ENCODE assay signal across 27 cellular contexts in the genomic region with DNA sequence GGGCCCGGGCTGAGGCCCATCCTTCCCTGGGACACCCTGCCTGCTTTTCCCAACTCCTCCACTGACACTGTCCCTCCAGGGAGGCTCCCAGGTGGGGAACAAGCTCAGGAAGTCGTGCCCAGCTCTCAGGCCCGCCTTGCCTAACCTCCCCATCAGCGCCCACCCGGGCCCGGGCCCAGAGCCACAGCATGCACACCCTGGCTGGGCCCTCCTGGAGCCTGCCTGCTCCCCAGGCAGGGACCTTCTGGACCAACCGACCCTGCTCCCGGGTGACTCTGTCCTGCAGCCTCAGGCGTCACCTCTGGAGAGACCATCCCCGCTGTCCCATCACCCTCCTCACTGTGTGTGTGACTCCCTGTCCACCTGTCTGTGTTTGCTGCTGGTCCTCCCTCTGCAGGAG. TPM values are rescaled to one million over a fixed set of nuclear protein-coding genes. Genes with fewer than 3 reads are reported as not detected.
DNase-seq lines count a peak whose midpoint lies in the region; ATAC-seq, FAIRE-seq and TF ChIP-seq lines count a peak whose summit lies in the region.
"Had no signal": no experiment of that assay in that cellular context is flagged by ENCODE, and none has a peak within 500 bp of the region (broad histone marks: within the 10 kb centered on the region; RNA-seq: fewer than 3 reads in every experiment).

No MANE protein-coding gene starts in this region.

- TF ChIP-seq EP300 in HepG2 (IDR thresholded peaks at IDR 0.05; ENCODE audit: low read depth in 2 of 2, low read length in 2 of 2) (no peak), HepG2 (CRISPR knock-in tag; IDR thresholded peaks at IDR 0.05; ENCODE audit: borderline replicate concordance) (no peak)

- WGBS in mammary epithelial cell (ENCODE audit: low coverage, missing lambda C conversion rate): 97% methylated on average over 10 of the region's 10 CpGs
- WGBS in HepG2 (ENCODE audit: low lambda C conversion rate): 48% methylated on average over 5 of the region's 10 CpGs
- WGBS in prostate gland: 91% methylated on average over 10 of the region's 10 CpGs

- TF ChIP-seq POLR2A in breast epithelium (IDR thresholded peaks at IDR 0.05): no peak
- no peak for TF ChIP-seq POLR2A in HepG2 (IDR thresholded peaks at IDR 0.05; ENCODE audit: insufficient read depth in 1 of 2, low read depth in 2 of 2, low read length in 2 of 2)
- TF ChIP-seq POLR2A in prostate gland (IDR thresholded peaks at IDR 0.05): no peak

- no peak for TF ChIP-seq RAD21 in HepG2 (CRISPR knock-in tag; IDR thresholded peaks at IDR 0.05)

- no peaks in the 10 kb centered on the region for H3K79me2 ChIP-seq in mammary epithelial cell (ENCODE audit: insufficient read depth, low read length)
- H3K79me2 ChIP-seq in HepG2 (ENCODE audit: insufficient read depth, low read length): no peaks in the 10 kb centered on the region
- H3K79me2 ChIP-seq: parathyroid adenoma had no signal

- H3K27ac ChIP-seq in breast epithelium (peak overlapping the region; percentile 92), mammary epithelial cell (ENCODE audit: insufficient read depth, low read depth, low read length) (no peak overlapping the region), VCaP (peak overlapping the region; percentile 88; the same call in 1 of the 2 replicates), HepG2 (ENCODE audit: extremely low read length, insufficient read depth, low read length) (no peak overlapping the region), prostate gland (peak overlapping the region; percentile 83 to 87), caudate nucleus (ENCODE audit: low read depth, low read length) (no peak overlapping the region)
- H3K27ac ChIP-seq: colonic mucosa, HL-60, parathyroid adenoma, thoracic aorta had no signal

- no peaks in the 10 kb centered on the region for H3K9me3 Mint-ChIP-seq in activated T-cell treated with anti-CD3 and anti-CD28 coated beads, Interleukin-2, amount 50 U/mL, for 24 hours
- H3K9me3 Mint-ChIP-seq: activated naive CD8-positive, alpha-beta T cell treated with anti-CD3 and anti-CD28 coated beads, Interleukin-2, amount 10 ng/mL, durations not matched to agents 7 days and 5 days; CD4-positive, alpha-beta memory T cell; nephron; stimulated activated naive CD8-positive, alpha-beta T cell treated with anti-CD3 and anti-CD28 coated beads, Interleukin-15, Interleukin-2, amounts not matched to agents 100 ng/mL and 50 ng/mL, for 24 hours had no signal

- H3K4me3 ChIP-seq in breast epithelium: no peak overlapping the region
- H3K4me3 ChIP-seq in mammary epithelial cell (replicated peaks in 1 of 3; ENCODE audit: insufficient read depth in 1 of 3, low read depth in 2 of 3, low read length in 3 of 3): no peak overlapping the region
- H3K4me3 ChIP-seq in HepG2 (replicated peaks in 1 of 3; ENCODE audit: insufficient read depth in 1 of 3, low read depth in 2 of 3, low read length in 3 of 3): peak overlapping the region in 1 of 3 experiments; percentile 24; a peak in 1 of 6 replicates
- no peak overlapping the region for H3K4me3 ChIP-seq in prostate gland
- H3K4me3 ChIP-seq: A549, colonic mucosa, thoracic aorta, vagina had no signal

- no peak overlapping the region for H3K27ac Mint-ChIP-seq in activated T-cell treated with anti-CD3 and anti-CD28 coated beads, Interleukin-2, amount 50 U/mL, for 24 hours
- H3K27ac Mint-ChIP-seq: activated CD4-positive, alpha-beta T cell treated with anti-CD3 and anti-CD28 coated beads for 36 hours; activated naive CD8-positive, alpha-beta T cell treated with anti-CD3 and anti-CD28 coated beads, Interleukin-2, amount 10 ng/mL, durations not matched to agents 7 days and 5 days; CD4-positive, alpha-beta memory T cell; nephron; stimulated activated naive CD8-positive, alpha-beta T cell treated with anti-CD3 and anti-CD28 coated beads, Interleukin-15, Interleukin-2, amounts not matched to agents 100 ng/mL and 50 ng/mL, for 24 hours had no signal

- TF ChIP-seq CTCF in breast epithelium (IDR thresholded peaks at IDR 0.05) (no peak), mammary epithelial cell (conservative IDR thresholded peaks at IDR 0.05 in 1 of 2, IDR thresholded peaks at IDR 0.05 in 1 of 2; ENCODE audit: extremely low read depth in 1 of 2, insufficient read depth in 1 of 2, low read depth in 1 of 2, low read length in 2 of 2) (no peak), VCaP (conservative IDR thresholded peaks at IDR 0.05) (no peak), HepG2 (CRISPR knock-in tag; IDR thresholded peaks at IDR 0.05) (no peak), prostate gland (IDR thresholded peaks at IDR 0.05) (no peak)

- H2AFZ ChIP-seq in mammary epithelial cell (ENCODE audit: low read depth, low read length) (no peak overlapping the region), HepG2 (ENCODE audit: low read length) (no peak overlapping the region)

- no peak overlapping the region for H3K4me3 Mint-ChIP-seq in activated T-cell treated with anti-CD3 and anti-CD28 coated beads, Interleukin-2, amount 50 U/mL, for 24 hours
- H3K4me3 Mint-ChIP-seq: activated CD4-positive, alpha-beta T cell treated with anti-CD3 and anti-CD28 coated beads for 36 hours; activated naive CD8-positive, alpha-beta T cell treated with anti-CD3 and anti-CD28 coated beads, Interleukin-2, amount 10 ng/mL, durations not matched to agents 7 days and 5 days; CD4-positive, alpha-beta memory T cell; nephron; stimulated activated naive CD8-positive, alpha-beta T cell treated with anti-CD3 and anti-CD28 coated beads, Interleukin-15, Interleukin-2, amounts not matched to agents 100 ng/mL and 50 ng/mL, for 24 hours had no signal

- H3K4me1 Mint-ChIP-seq in activated T-cell treated with anti-CD3 and anti-CD28 coated beads, Interleukin-2, amount 50 U/mL, for 24 hours (ENCODE audit: low read depth): peaks cover 3% of the 10 kb centered on the region
- H3K4me1 Mint-ChIP-seq: activated CD4-positive, alpha-beta T cell treated with anti-CD3 and anti-CD28 coated beads for 36 hours; activated naive CD8-positive, alpha-beta T cell treated with anti-CD3 and anti-CD28 coated beads, Interleukin-2, amount 10 ng/mL, durations not matched to agents 7 days and 5 days had no signal

- H3K36me3 Mint-ChIP-seq in activated T-cell treated with anti-CD3 and anti-CD28 coated beads, Interleukin-2, amount 50 U/mL, for 24 hours (ENCODE audit: low read depth): no peaks in the 10 kb centered on the region
- H3K36me3 Mint-ChIP-seq: activated naive CD8-positive, alpha-beta T cell treated with anti-CD3 and anti-CD28 coated beads, Interleukin-2, amount 10 ng/mL, durations not matched to agents 7 days and 5 days; CD4-positive, alpha-beta memory T cell had no signal

- H3K4me1 ChIP-seq in breast epithelium (peaks cover 16 to 32% of the 10 kb centered on the region in 2 donors), mammary epithelial cell (ENCODE audit: insufficient read depth, low read length) (peaks cover 46% of the 10 kb centered on the region), HepG2 (ENCODE audit: insufficient read depth, low read length) (peaks cover 66% of the 10 kb centered on the region), prostate gland (replicated peaks) (peaks cover 35% of the 10 kb centered on the region)

- no peaks in the 10 kb centered on the region for H3K9me3 ChIP-seq in breast epithelium
- H3K9me3 ChIP-seq in mammary epithelial cell (replicated peaks; ENCODE audit: insufficient read depth, low read length): no peaks in the 10 kb centered on the region
- no peaks in the 10 kb centered on the region for H3K9me3 ChIP-seq in HepG2 (ENCODE audit: low read length)
- H3K9me3 ChIP-seq in prostate gland: no peaks in the 10 kb centered on the region
- H3K9me3 ChIP-seq: A549, colonic mucosa, thoracic aorta, vagina had no signal

- H4K20me1 ChIP-seq in mammary epithelial cell (ENCODE audit: insufficient read depth, low read length) (no peaks in the 10 kb centered on the region), HepG2 (ENCODE audit: insufficient read depth, low read length) (no peaks in the 10 kb centered on the region)

- CTCF ChIA-PET in mammary epithelial cell (lab: Charles Lee; ENCODE audit: low non-redundant PET): no interaction called here
- CTCF ChIA-PET in HepG2 (lab: Yijun Ruan, JAX; ENCODE audit: low intra/inter-chr PET ratio, low total read pairs): interaction anchor here (0.6 to 3.1 kb wide), 2 partner anchors 37 to 54 kb away, joined by 3 to 24 read pairs; a partner anchor contains a TSS

- no peak for FAIRE-seq in HepG2 (lab: Jason Lieb, UNC)
- FAIRE-seq: A549, H54 had no signal

- no TSS peak for BruUV-seq in mammary epithelial cell (replicated peaks; lab: Mats Ljungman, UMichigan)
- BruUV-seq in HepG2 (replicated peaks; lab: Mats Ljungman, UMichigan): no TSS peak

- H3K27me3 ChIP-seq in breast epithelium (no peaks in the 10 kb centered on the region), mammary epithelial cell (ENCODE audit: insufficient read depth, low read length) (no peaks in the 10 kb centered on the region), HepG2 (ENCODE audit: control insufficient read depth in 1 of 2, insufficient read depth in 2 of 2, low read length in 2 of 2) (peaks cover 8 to 15% of the 10 kb centered on the region in 2 experiments; a peak in 2 of 5 replicates), prostate gland (replicated peaks; ENCODE audit: insufficient read depth) (no peaks in the 10 kb centered on the region)
- H3K27me3 ChIP-seq: colonic mucosa, vagina had no signal

- no peak; the same call in 2 of the 3 replicates for ATAC-seq in HepG2
- ATAC-seq: activated CD4-positive, alpha-beta T cell treated with anti-CD3 and anti-CD28 coated beads for 36 hours had no signal

- DNase-seq in breast epithelium (ENCODE audit: low spot score in 2 of 2) (no peak), mammary epithelial cell (no peak), HepG2 (ENCODE audit: low spot score) (no peak), prostate gland (ENCODE audit: low spot score) (no peak), caudate nucleus (lab: John Stamatoyannopoulos, UW) (no peak), iPS-NIHi7 (ENCODE audit: extremely low spot score) (no peak)
- no peak for DNase-seq in activated T-cell treated with anti-CD3 and anti-CD28 coated beads, Interleukin-2, amount 50 U/mL, for 24 hours
- DNase-seq: activated CD4-positive, alpha-beta T cell treated with anti-CD3 and anti-CD28 coated beads for 36 hours; activated effector memory CD4-positive, alpha-beta T cell treated with Interleukin-2 at 50 U/mL for 16 hours; activated naive CD8-positive, alpha-beta T cell treated with anti-CD3 and anti-CD28 coated beads, Interleukin-2, amount 10 ng/mL, durations not matched to agents 7 days and 5 days; AML-193; CD4-positive, alpha-beta memory T cell; colonic mucosa; effector CD8-positive, alpha-beta T cell; NCI-H2171 treated with DMSO at 0.1 percent for 48 hours; NCI-H510A; stimulated activated CD8-positive, alpha-beta memory T cell treated with anti-CD3 and anti-CD28 coated beads, Interleukin-4, amount 100 ng/mL, for 48 hours; T-helper 2 cell had no signal

- POLR2A ChIA-PET in HepG2 (lab: Yijun Ruan, JAX): interaction anchor here (6.4 kb wide), 1 partner anchor 23 kb away, joined by 108 read pairs; no protein-coding TSS in a partner anchor

- H3K4me2 ChIP-seq in mammary epithelial cell (ENCODE audit: insufficient read depth, low read depth, low read length) (no peak overlapping the region), HepG2 (ENCODE audit: low read depth, low read length) (peak overlapping the region; percentile 42; the same call in 1 of the 2 replicates)
- H3K4me2 ChIP-seq: A549 had no signal

- intact Hi-C loops in breast epithelium (cut with DNase I; ENCODE audit: low total_unique reads): loop anchor here (5.0 kb wide), 1 partner anchor 1110 kb away; no protein-coding TSS in a partner anchor
- intact Hi-C loops in mammary epithelial cell (cut with micrococcal nuclease): loop anchor here (5.0 kb wide), 1 partner anchor 95 kb away; no protein-coding TSS in a partner anchor
- intact Hi-C loops in HepG2 (cut with micrococcal nuclease; ENCODE audit: unreplicated experiment): loop anchor here (5.0 kb wide), 1 partner anchor 35 kb away; no protein-coding TSS in a partner anchor
- intact Hi-C loops in prostate gland (cut with DNase I): no loop called here

- dilution Hi-C loops in mammary epithelial cell (cut with HindIII; ENCODE audit: low sequenced_read_pairs): no loop called here

- H3K36me3 ChIP-seq in breast epithelium (no peaks in the 10 kb centered on the region), mammary epithelial cell (ENCODE audit: insufficient read depth, low read length) (no peaks in the 10 kb centered on the region), HepG2 (replicated peaks in 1 of 2; ENCODE audit: control insufficient read depth in 1 of 2, insufficient read depth in 2 of 2, low read length in 2 of 2) (no peaks in the 10 kb centered on the region; a peak in 1 of 5 replicates), prostate gland (no peaks in the 10 kb centered on the region)
- H3K36me3 ChIP-seq: colonic mucosa, thoracic aorta, vagina had no signal

- in situ Hi-C loops in mammary epithelial cell (cut with MboI; ENCODE audit: low sequenced_read_pairs in 2 of 2) (loop anchor here in 1 of 2 donors (25.0 kb wide), 1 partner anchor 805 kb away; a partner anchor contains a TSS), HepG2 (cut with HindIII; ENCODE audit: extremely low pct_ligation_motif_present, low pct_unique_long_range_greater_than_20kb) (loop anchor here (5.0 kb wide), 1 partner anchor 55 kb away; a partner anchor contains a TSS)

- H3K9ac ChIP-seq in mammary epithelial cell (ENCODE audit: insufficient read depth, low read length) (no peak overlapping the region), HepG2 (ENCODE audit: insufficient read depth, low read depth, low read length) (no peak overlapping the region)
- H3K9ac ChIP-seq: parathyroid adenoma had no signal

- no peaks in the 10 kb centered on the region for H3K27me3 Mint-ChIP-seq in activated T-cell treated with anti-CD3 and anti-CD28 coated beads, Interleukin-2, amount 50 U/mL, for 24 hours
- H3K27me3 Mint-ChIP-seq: activated CD4-positive, alpha-beta T cell treated with anti-CD3 and anti-CD28 coated beads for 36 hours; activated naive CD8-positive, alpha-beta T cell treated with anti-CD3 and anti-CD28 coated beads, Interleukin-2, amount 10 ng/mL, durations not matched to agents 7 days and 5 days; stimulated activated naive CD8-positive, alpha-beta T cell treated with anti-CD3 and anti-CD28 coated beads, Interleukin-15, Interleukin-2, amounts not matched to agents 100 ng/mL and 50 ng/mL, for 24 hours had no signal

RNA-seq across cellular contexts. Expression of a gene that starts 1.8 kb away (rescaled TPM):
- 1 to 10 TPM in 2 of 3 donors, not detected in 1; 6.6 to 8.2 TPM for total RNA-seq in breast epithelium
- 10 to 100 TPM in 1 of 2 donors, 1 to 10 TPM in 1; 9.2 to 15.1 TPM for total RNA-seq in mammary epithelial cell
- 5.5 TPM for polyA plus RNA-seq in mammary epithelial cell
- 8.4 TPM for polyA minus RNA-seq in mammary epithelial cell
- 3.1 and 9.5 TPM in 2 replicates for total RNA-seq in HepG2 (2016; rRNA removed; fragmentation: Illumina TruSeq; extraction: Trizol)
- total RNA-seq in HepG2 (2016; cell fraction: cytosol; rRNA removed; fragmentation: Illumina TruSeq; extraction: Trizol; ENCODE audit: low read depth): 4.3 and 4.6 TPM in 2 replicates
- 3.8 and 10.6 TPM in 2 replicates for total RNA-seq in HepG2 (2016; cell fraction: insoluble cytoplasmic fraction; rRNA removed; fragmentation: Illumina TruSeq; extraction: Trizol)
- total RNA-seq in HepG2 (2016; cell fraction: membrane; rRNA removed; fragmentation: Illumina TruSeq; extraction: Trizol): 5.7 and 6.3 TPM in 2 replicates
- 11.4 and 11.7 TPM in 2 replicates for total RNA-seq in HepG2 (2016; cell fraction: nucleus; rRNA removed; fragmentation: Illumina TruSeq; extraction: Trizol)
- polyA plus RNA-seq in HepG2 (2011; rRNA removed): 20.4 and 33.1 TPM in 2 replicates
- 9.9 and 13.2 TPM in 2 replicates for polyA plus RNA-seq in HepG2 (2011; cell fraction: cytosol; rRNA removed)
- polyA plus RNA-seq in HepG2 (2011; cell fraction: nucleus; rRNA removed): 144 and 175 TPM in 2 replicates
- polyA plus RNA-seq in HepG2 (2012): 8.4 and 10.9 TPM in 2 replicates
- 3.6 and 4.0 TPM in 2 replicates for polyA plus RNA-seq in HepG2 (2016; cell fraction: cytosol; fragmentation: Illumina TruSeq; extraction: Trizol; ENCODE audit: low read depth)
- 4.3 and 5.0 TPM in 2 replicates for polyA plus RNA-seq in HepG2 (2016; cell fraction: insoluble cytoplasmic fraction; fragmentation: Illumina TruSeq; extraction: Trizol; ENCODE audit: low read depth)
- polyA plus RNA-seq in HepG2 (2016; cell fraction: membrane; fragmentation: Illumina TruSeq; extraction: Trizol; ENCODE audit: low read depth): 4.3 and 5.3 TPM in 2 replicates
- 25.4 and 29.2 TPM in 2 replicates for polyA plus RNA-seq in HepG2 (2016; cell fraction: nucleus; fragmentation: Illumina TruSeq; extraction: Trizol; ENCODE audit: insufficient read depth, low read depth)
- polyA minus RNA-seq in HepG2 (2011; rRNA and poly(A)+ RNA removed; ENCODE audit: low replicate concordance): 70.5 and 85.2 TPM in 2 replicates
- polyA minus RNA-seq in HepG2 (2011; cell fraction: cytosol; rRNA and poly(A)+ RNA removed): 6.3 and 12.4 TPM in 2 replicates
- polyA minus RNA-seq in HepG2 (2011; cell fraction: nucleus; rRNA and poly(A)+ RNA removed): 27.6 and 31.7 TPM in 2 replicates
- 10 to 100 TPM; 15.4 to 59.2 TPM for total RNA-seq in prostate gland
- total RNA-seq: activated naive CD8-positive, alpha-beta T cell treated with anti-CD3 and anti-CD28 coated beads, Interleukin-2, amount 10 ng/mL, durations not matched to agents 7 days and 5 days; CD4-positive, alpha-beta memory T cell had no signal
- polyA plus RNA-seq: CD4-positive, alpha-beta memory T cell had no signal

RNA-seq across cellular contexts. Expression of a gene that starts 12.1 kb away (rescaled TPM):
- total RNA-seq in breast epithelium (10 to 100 TPM; 32.6 to 52.8 (median 45.4) TPM), mammary epithelial cell (10 to 100 TPM; 25.8 to 34.0 TPM), HepG2 (2016; rRNA removed; fragmentation: Illumina TruSeq; extraction: Trizol) (46.7 and 48.4 TPM in 2 replicates), prostate gland (10 to 100 TPM; 50.0 to 51.6 TPM)
- polyA plus RNA-seq in mammary epithelial cell (70.4 TPM), HepG2 (2011; rRNA removed) (29.3 and 29.6 TPM in 2 replicates)
- polyA minus RNA-seq in mammary epithelial cell: 14.2 TPM
- 83.1 and 98.2 TPM in 2 replicates for total RNA-seq in HepG2 (2016; cell fraction: cytosol; rRNA removed; fragmentation: Illumina TruSeq; extraction: Trizol; ENCODE audit: low read depth)
- total RNA-seq in HepG2 (2016; cell fraction: insoluble cytoplasmic fraction; rRNA removed; fragmentation: Illumina TruSeq; extraction: Trizol): 50.6 and 51.2 TPM in 2 replicates
- total RNA-seq in HepG2 (2016; cell fraction: membrane; rRNA removed; fragmentation: Illumina TruSeq; extraction: Trizol): 102 and 118 TPM in 2 replicates
- 24.1 and 28.4 TPM in 2 replicates for total RNA-seq in HepG2 (2016; cell fraction: nucleus; rRNA removed; fragmentation: Illumina TruSeq; extraction: Trizol)
- polyA plus RNA-seq in HepG2 (2011; cell fraction: cytosol; rRNA removed): 36.1 and 44.9 TPM in 2 replicates
- polyA plus RNA-seq in HepG2 (2011; cell fraction: nucleus; rRNA removed): 29.2 and 39.8 TPM in 2 replicates
- polyA plus RNA-seq in HepG2 (2012): 15.8 and 28.3 TPM in 2 replicates
- 72.7 and 106 TPM in 2 replicates for polyA plus RNA-seq in HepG2 (2016; cell fraction: cytosol; fragmentation: Illumina TruSeq; extraction: Trizol; ENCODE audit: low read depth)
- 49.5 and 55.3 TPM in 2 replicates for polyA plus RNA-seq in HepG2 (2016; cell fraction: insoluble cytoplasmic fraction; fragmentation: Illumina TruSeq; extraction: Trizol; ENCODE audit: low read depth)
- polyA plus RNA-seq in HepG2 (2016; cell fraction: membrane; fragmentation: Illumina TruSeq; extraction: Trizol; ENCODE audit: low read depth): 82.6 and 104 TPM in 2 replicates
- 48.5 and 51.1 TPM in 2 replicates for polyA plus RNA-seq in HepG2 (2016; cell fraction: nucleus; fragmentation: Illumina TruSeq; extraction: Trizol; ENCODE audit: insufficient read depth, low read depth)
- polyA minus RNA-seq in HepG2 (2011; rRNA and poly(A)+ RNA removed; ENCODE audit: low replicate concordance): 17.7 and 43.7 TPM in 2 replicates
- polyA minus RNA-seq in HepG2 (2011; cell fraction: cytosol; rRNA and poly(A)+ RNA removed): 8.9 and 9.7 TPM in 2 replicates
- 4.7 and 6.2 TPM in 2 replicates for polyA minus RNA-seq in HepG2 (2011; cell fraction: nucleus; rRNA and poly(A)+ RNA removed)

RNA-seq across cellular contexts. Expression of a gene that starts 27.3 kb away (rescaled TPM):
- total RNA-seq in breast epithelium: 10 to 100 TPM; 14.4 to 25.9 (median 25.2) TPM
- 10 to 100 TPM; 10.5 to 23.4 TPM for total RNA-seq in mammary epithelial cell
- 3.1 TPM for polyA plus RNA-seq in mammary epithelial cell
- 10.2 TPM for polyA minus RNA-seq in mammary epithelial cell
- total RNA-seq in HepG2 (2016; rRNA removed; fragmentation: Illumina TruSeq; extraction: Trizol): 9.2 and 10.4 TPM in 2 replicates
- 1.4 and 1.5 TPM in 2 replicates for total RNA-seq in HepG2 (2016; cell fraction: cytosol; rRNA removed; fragmentation: Illumina TruSeq; extraction: Trizol; ENCODE audit: low read depth)
- total RNA-seq in HepG2 (2016; cell fraction: insoluble cytoplasmic fraction; rRNA removed; fragmentation: Illumina TruSeq; extraction: Trizol): 8.1 and 11.1 TPM in 2 replicates
- total RNA-seq in HepG2 (2016; cell fraction: membrane; rRNA removed; fragmentation: Illumina TruSeq; extraction: Trizol): 4.0 and 4.6 TPM in 2 replicates
- total RNA-seq in HepG2 (2016; cell fraction: nucleus; rRNA removed; fragmentation: Illumina TruSeq; extraction: Trizol): 6.5 TPM in 2 replicates
- 7.3 and 13.8 TPM in 2 replicates for polyA plus RNA-seq in HepG2 (2011; rRNA removed)
- polyA plus RNA-seq in HepG2 (2011; cell fraction: cytosol; rRNA removed): 6.2 and 7.3 TPM in 2 replicates
- 63.2 and 72.7 TPM in 2 replicates for polyA plus RNA-seq in HepG2 (2011; cell fraction: nucleus; rRNA removed)
- polyA plus RNA-seq in HepG2 (2012): 15.2 and 31.6 TPM in 2 replicates
- 0.54 and 0.61 TPM in 2 replicates for polyA plus RNA-seq in HepG2 (2016; cell fraction: cytosol; fragmentation: Illumina TruSeq; extraction: Trizol; ENCODE audit: low read depth)
- 6.5 and 8.2 TPM in 2 replicates for polyA plus RNA-seq in HepG2 (2016; cell fraction: insoluble cytoplasmic fraction; fragmentation: Illumina TruSeq; extraction: Trizol; ENCODE audit: low read depth)
- polyA plus RNA-seq in HepG2 (2016; cell fraction: membrane; fragmentation: Illumina TruSeq; extraction: Trizol; ENCODE audit: low read depth): 1.9 TPM in 2 replicates
- polyA plus RNA-seq in HepG2 (2016; cell fraction: nucleus; fragmentation: Illumina TruSeq; extraction: Trizol; ENCODE audit: insufficient read depth, low read depth): 19.6 and 20.9 TPM in 2 replicates
- 11.1 and 17.4 TPM in 2 replicates for polyA minus RNA-seq in HepG2 (2011; rRNA and poly(A)+ RNA removed; ENCODE audit: low replicate concordance)
- 12.7 and 12.8 TPM in 2 replicates for polyA minus RNA-seq in HepG2 (2011; cell fraction: cytosol; rRNA and poly(A)+ RNA removed)
- 10.8 and 12.7 TPM in 2 replicates for polyA minus RNA-seq in HepG2 (2011; cell fraction: nucleus; rRNA and poly(A)+ RNA removed)
- total RNA-seq in prostate gland: 10 to 100 TPM; 29.1 to 50.6 TPM

RNA-seq across cellular contexts. Expression of a gene that starts 53.6 kb away (rescaled TPM):
- total RNA-seq in breast epithelium (10 to 100 TPM; 27.5 to 32.1 (median 27.7) TPM), mammary epithelial cell (10 to 100 TPM; 51.3 to 81.1 TPM), HepG2 (2016; rRNA removed; fragmentation: Illumina TruSeq; extraction: Trizol) (17.3 and 29.0 TPM in 2 replicates), prostate gland (100 to 1,000 TPM in 1 of 2 donors, 10 to 100 TPM in 1; 64.9 to 146 TPM)
- polyA plus RNA-seq in mammary epithelial cell (31.7 TPM), HepG2 (2011; rRNA removed) (13.7 and 18.2 TPM in 2 replicates)
- 62.4 TPM for polyA minus RNA-seq in mammary epithelial cell
- 5.1 and 5.5 TPM in 2 replicates for total RNA-seq in HepG2 (2016; cell fraction: cytosol; rRNA removed; fragmentation: Illumina TruSeq; extraction: Trizol; ENCODE audit: low read depth)
- total RNA-seq in HepG2 (2016; cell fraction: insoluble cytoplasmic fraction; rRNA removed; fragmentation: Illumina TruSeq; extraction: Trizol): 10.4 and 29.7 TPM in 2 replicates
- 7.6 and 9.1 TPM in 2 replicates for total RNA-seq in HepG2 (2016; cell fraction: membrane; rRNA removed; fragmentation: Illumina TruSeq; extraction: Trizol)
- 41.5 and 48.7 TPM in 2 replicates for total RNA-seq in HepG2 (2016; cell fraction: nucleus; rRNA removed; fragmentation: Illumina TruSeq; extraction: Trizol)
- 13.7 and 18.1 TPM in 2 replicates for polyA plus RNA-seq in HepG2 (2011; cell fraction: cytosol; rRNA removed)
- 167 and 254 TPM in 2 replicates for polyA plus RNA-seq in HepG2 (2011; cell fraction: nucleus; rRNA removed)
- polyA plus RNA-seq in HepG2 (2012): 20.5 and 22.5 TPM in 2 replicates
- polyA plus RNA-seq in HepG2 (2016; cell fraction: cytosol; fragmentation: Illumina TruSeq; extraction: Trizol; ENCODE audit: low read depth): 3.9 and 4.3 TPM in 2 replicates
- 11.9 and 26.2 TPM in 2 replicates for polyA plus RNA-seq in HepG2 (2016; cell fraction: insoluble cytoplasmic fraction; fragmentation: Illumina TruSeq; extraction: Trizol; ENCODE audit: low read depth)
- 6.0 and 6.1 TPM in 2 replicates for polyA plus RNA-seq in HepG2 (2016; cell fraction: membrane; fragmentation: Illumina TruSeq; extraction: Trizol; ENCODE audit: low read depth)
- 118 and 123 TPM in 2 replicates for polyA plus RNA-seq in HepG2 (2016; cell fraction: nucleus; fragmentation: Illumina TruSeq; extraction: Trizol; ENCODE audit: insufficient read depth, low read depth)
- 33.5 and 55.8 TPM in 2 replicates for polyA minus RNA-seq in HepG2 (2011; rRNA and poly(A)+ RNA removed; ENCODE audit: low replicate concordance)
- 18.4 and 23.7 TPM in 2 replicates for polyA minus RNA-seq in HepG2 (2011; cell fraction: cytosol; rRNA and poly(A)+ RNA removed)
- 25.5 and 29.1 TPM in 2 replicates for polyA minus RNA-seq in HepG2 (2011; cell fraction: nucleus; rRNA and poly(A)+ RNA removed)

Comparison
In these comparisons a context has a peak if more than half of its experiments do, and no peak if none do; other contexts are left out.
1. H3K27ac ChIP-seq: peak in breast epithelium (2 of 2), VCaP (single experiment) and prostate gland (2 of 2); none in mammary epithelial cell (single experiment), HepG2 (single experiment) and caudate nucleus (single experiment).